Comparison of ENCODE assay signal across 18 cellular contexts in genomic region chr16:27503662-27504061, GRCh38. TPM values are rescaled to one million over a fixed set of nuclear protein-coding genes. Genes with fewer than 3 reads are reported as not detected.
DNase-seq lines count a peak whose midpoint lies in the region; ATAC-seq, FAIRE-seq and TF ChIP-seq lines count a peak whose summit lies in the region.
"Had no signal": no experiment of that assay in that cellular context is flagged by ENCODE, and none has a peak within 500 bp of the region (broad histone marks: within the 10 kb centered on the region; RNA-seq: fewer than 3 reads in every experiment).

No MANE protein-coding gene starts in this region.

- H2AFZ ChIP-seq in GM23248 (no peak overlapping the region), osteoblast (ENCODE audit: low read length) (no peak overlapping the region)

- in situ Hi-C loops in GM23248 (cut with MboI), result no loop called here

- H3F3A ChIP-seq in GM23248 (ENCODE audit: insufficient read depth), result no peaks in the 10 kb centered on the region

- FAIRE-seq in bronchial epithelial cell (lab: Jason Lieb, UNC), result no peak

- H3K27ac ChIP-seq in GM23248 (no peak overlapping the region), osteoblast (ENCODE audit: low read depth, low read length) (no peak overlapping the region)
- H3K27ac ChIP-seq: BLaER1 treated with 17β-estradiol and CSF1 and Interleukin-3, amounts not matched to agents 10 nM and 100 nM; SJSA1 had no signal

- ATAC-seq in GM18873 (IDR thresholded peaks at IDR 0.05; ENCODE audit: low FRiP score, unreplicated experiment) (no peak), GM19023 (IDR thresholded peaks at IDR 0.05; ENCODE audit: unreplicated experiment) (no peak)
- ATAC-seq: CD8-positive, alpha-beta T cell; Panc1 had no signal

- H3K4me3 ChIP-seq in GM23248 (no peak overlapping the region), bronchial epithelial cell (ENCODE audit: low read depth, low read length) (no peak overlapping the region), osteoblast (ENCODE audit: insufficient read depth, low read length) (no peak overlapping the region)
- H3K4me3 ChIP-seq: BLaER1 treated with 17β-estradiol and CSF1 and Interleukin-3, amounts not matched to agents 10 nM and 100 nM; SJSA1 had no signal

- H3K9me3 ChIP-seq in GM23248 (ENCODE audit: low read depth) (no peaks in the 10 kb centered on the region), osteoblast (ENCODE audit: low read depth, low read length) (no peaks in the 10 kb centered on the region)
- H3K9me3 ChIP-seq: BLaER1 treated with 17β-estradiol and CSF1 and Interleukin-3, amounts not matched to agents 10 nM and 100 nM; SJSA1 had no signal

- H4K20me1 ChIP-seq in GM23248 (ENCODE audit: insufficient read depth), result no peaks in the 10 kb centered on the region
- no peaks in the 10 kb centered on the region for H4K20me1 ChIP-seq in osteoblast (ENCODE audit: insufficient read depth, low read length)

- no peak overlapping the region for H3K4me2 ChIP-seq in GM23248 (ENCODE audit: unreplicated experiment)
- no peak overlapping the region for H3K4me2 ChIP-seq in osteoblast (ENCODE audit: insufficient read depth, low read length)
- H3K4me2 ChIP-seq: BLaER1 treated with 17β-estradiol and CSF1 and Interleukin-3, amounts not matched to agents 10 nM and 100 nM had no signal

- H3K79me2 ChIP-seq in GM23248 (ENCODE audit: insufficient read depth) (no peaks in the 10 kb centered on the region), osteoblast (ENCODE audit: insufficient read depth, low read length) (no peaks in the 10 kb centered on the region)

- WGBS in GM23248 (ENCODE audit: low coverage in 1 of 2, low lambda C conversion rate in 2 of 2, missing lambda C conversion rate in 2 of 2), 2 experiments, result 91 to 96% methylated on average over 5 of the region's 5 CpGs

- H3K27me3 ChIP-seq in GM23248 (replicated peaks; ENCODE audit: insufficient read depth) (no peaks in the 10 kb centered on the region), bronchial epithelial cell (ENCODE audit: control insufficient read depth, insufficient read depth, low read length) (no peaks in the 10 kb centered on the region), osteoblast (ENCODE audit: insufficient read depth, low read length) (no peaks in the 10 kb centered on the region)
- H3K27me3 ChIP-seq: BLaER1 treated with 17β-estradiol and CSF1 and Interleukin-3, amounts not matched to agents 10 nM and 100 nM; SJSA1 had no signal

- H3K36me3 ChIP-seq in GM23248 (ENCODE audit: low read depth), result peaks cover 40% of the 10 kb centered on the region; the same call in 1 of the 2 replicates
- H3K36me3 ChIP-seq in bronchial epithelial cell (ENCODE audit: control insufficient read depth, insufficient read depth, low read length), result peaks cover 47% of the 10 kb centered on the region
- H3K36me3 ChIP-seq in osteoblast (ENCODE audit: insufficient read depth, low read length), result peaks cover 92% of the 10 kb centered on the region

- no peaks in the 10 kb centered on the region for H3K9me2 ChIP-seq in GM23248 (ENCODE audit: insufficient read depth)

- peak; percentile 83 for DNase-seq in EH (ENCODE audit: low read depth)
- DNase-seq in GM23248, result peak; percentile 30
- DNase-seq in bronchial epithelial cell (ENCODE audit: low read depth), result peak; percentile 38
- DNase-seq in osteoblast (ENCODE audit: insufficient read length, low spot score, missing footprints), result peak; percentile 56
- no peak for DNase-seq in T1000 (lab: John Stamatoyannopoulos, UW)
- DNase-seq: CD8-positive, alpha-beta T cell; H9; NCI-H1092 treated with DMSO at 0.1 percent for 48 hours; NCI-H1436 treated with DMSO at 0.1 percent for 48 hours; NCI-H2029; NCI-H2227 treated with DMSO at 0.1 percent for 48 hours; NCI-H510A; NK-92 treated with Interleukin-12 subunit alpha and Interleukin-12 subunit beta, amount 100 ng/mL, for 24 hours had no signal

- TF ChIP-seq CTCF in bronchial epithelial cell (IDR thresholded peaks at IDR 0.05; ENCODE audit: insufficient read depth, low read length, severe bottlenecking) (no peak), osteoblast (IDR thresholded peaks at IDR 0.05; ENCODE audit: extremely low read depth, low read depth, low read length) (no peak)

- H3K9ac ChIP-seq in GM23248, result no peak overlapping the region
- H3K9ac ChIP-seq: BLaER1 treated with 17β-estradiol and CSF1 and Interleukin-3, amounts not matched to agents 10 nM and 100 nM had no signal

- no peaks in the 10 kb centered on the region for H3K4me1 ChIP-seq in GM23248 (ENCODE audit: insufficient read depth)
- no peaks in the 10 kb centered on the region for H3K4me1 ChIP-seq in osteoblast (ENCODE audit: insufficient read depth, low read length)
- H3K4me1 ChIP-seq: SJSA1 had no signal

RNA-seq across cellular contexts. Expression of gene GTF3C1, which starts 46.1 kb away (rescaled TPM):
- total RNA-seq in GM23248 (2014; rRNA removed; shearing (Covaris generic)), result 52.1 and 65.5 TPM in 2 replicates
- 30.6 and 33.4 TPM in 2 replicates for polyA plus RNA-seq in GM23248 (2016; fragmentation: Nextera tagmentation; extraction: Ambion mirVana)
- total RNA-seq in bronchial epithelial cell (40.8 and 58.5 TPM in 2 replicates), osteoblast (55.1 and 59.0 TPM in 2 replicates)

RNA-seq across cellular contexts. Expression of gene KATNIP, which starts 46.3 kb away (rescaled TPM):
- total RNA-seq in GM23248 (2014; rRNA removed; shearing (Covaris generic)), result 6.2 and 8.5 TPM in 2 replicates
- polyA plus RNA-seq in GM23248 (2016; fragmentation: Nextera tagmentation; extraction: Ambion mirVana), result 4.8 and 6.9 TPM in 2 replicates
- total RNA-seq in bronchial epithelial cell (14.7 and 21.8 TPM in 2 replicates), osteoblast (30.8 and 32.7 TPM in 2 replicates)
